In genomic region chr3:45064512-45065372, GRCh38 we compare ENCODE assay signal across 10 cellular contexts. TPM values are rescaled to one million over a fixed set of nuclear protein-coding genes. Genes with fewer than 3 reads are reported as not detected.
A peak's percentile ranks its signal among the peaks of the same experiment; 100 is the strongest.
DNase-seq lines count a peak whose midpoint lies in the region; ATAC-seq and TF ChIP-seq lines count a peak whose summit lies in the region.
"Had no signal": no experiment of that assay in that cellular context is flagged by ENCODE, and none has a peak within 500 bp of the region (broad histone marks: within the 10 kb centered on the region; RNA-seq: fewer than 3 reads in every experiment).

No MANE protein-coding gene starts in this region.

- peak overlapping the region in 2 of 7 donors; percentile 25 to 76 for H3K27ac Mint-ChIP-seq in CD4-positive, alpha-beta memory T cell
- H3K27ac Mint-ChIP-seq: activated B cell treated with CpG ODN at 0.5 μM for 24 hours; stimulated activated naive B cell treated with anti-CD40 and anti-IgM and Interleukin-4, amounts not matched to agents 10 μg/mL and 1 μg/mL and 100 μg/mL, for 72 hours had no signal

- H3K4me2 ChIP-seq in mammary epithelial cell (ENCODE audit: insufficient read depth, low read depth, low read length) (no peak overlapping the region), osteoblast (ENCODE audit: insufficient read depth, low read length) (peak overlapping the region; percentile 82)

- H4K20me1 ChIP-seq in mammary epithelial cell (ENCODE audit: insufficient read depth, low read length) (no peaks in the 10 kb centered on the region), osteoblast (ENCODE audit: insufficient read depth, low read length) (no peaks in the 10 kb centered on the region)

- POLR2A ChIA-PET in CD4-positive, alpha-beta memory T cell (lab: Charles Lee; ENCODE audit: partially characterized antibody): no interaction called here

- peaks cover 15% of the 10 kb centered on the region for H3K4me1 ChIP-seq in CD4-positive, alpha-beta memory T cell (ENCODE audit: insufficient read depth, low read length)
- H3K4me1 ChIP-seq in mammary epithelial cell (ENCODE audit: insufficient read depth, low read length): peaks cover 13% of the 10 kb centered on the region
- H3K4me1 ChIP-seq in osteoblast (ENCODE audit: insufficient read depth, low read length): peaks cover 26% of the 10 kb centered on the region
- H3K4me1 ChIP-seq in stomach: peaks cover 0 to 30% (median 15%) of the 10 kb centered on the region in 4 donors

- TF ChIP-seq CTCF in mammary epithelial cell (conservative IDR thresholded peaks at IDR 0.05 in 1 of 2, IDR thresholded peaks at IDR 0.05 in 1 of 2; ENCODE audit: extremely low read depth in 1 of 2, insufficient read depth in 1 of 2, low read depth in 1 of 2, low read length in 2 of 2): no peak
- TF ChIP-seq CTCF in osteoblast (IDR thresholded peaks at IDR 0.05; ENCODE audit: extremely low read depth, low read depth, low read length): no peak
- TF ChIP-seq CTCF in stomach (IDR thresholded peaks at IDR 0.05): no peak

- no peaks in the 10 kb centered on the region for H3K9me3 Mint-ChIP-seq in CD4-positive, alpha-beta memory T cell
- H3K9me3 Mint-ChIP-seq: activated B cell treated with CpG ODN at 0.5 μM for 24 hours; stimulated activated naive B cell treated with anti-CD40 and anti-IgM and Interleukin-4, amounts not matched to agents 10 μg/mL and 1 μg/mL and 100 μg/mL, for 72 hours had no signal

- no peak for TF ChIP-seq POLR2A in stomach (IDR thresholded peaks at IDR 0.05)

- in situ Hi-C loops in mammary epithelial cell (cut with MboI; ENCODE audit: low sequenced_read_pairs in 2 of 2): no loop called here

- H3K9ac ChIP-seq in mammary epithelial cell (ENCODE audit: insufficient read depth, low read length): no peak overlapping the region

- H3K9me3 ChIP-seq in CD4-positive, alpha-beta memory T cell (ENCODE audit: control insufficient read depth in 1 of 2, low read length in 2 of 2): no peaks in the 10 kb centered on the region
- no peaks in the 10 kb centered on the region for H3K9me3 ChIP-seq in mammary epithelial cell (replicated peaks; ENCODE audit: insufficient read depth, low read length)
- H3K9me3 ChIP-seq in osteoblast (ENCODE audit: low read depth, low read length): no peaks in the 10 kb centered on the region
- no peaks in the 10 kb centered on the region for H3K9me3 ChIP-seq in stomach

- DNase-seq in CD4-positive, alpha-beta memory T cell: no peak
- peak; percentile 41 to 90 for DNase-seq in SW 1271 (lab: John Stamatoyannopoulos, UW)
- DNase-seq in mammary epithelial cell: peak; percentile 77
- no peak for DNase-seq in osteoblast (ENCODE audit: insufficient read length, low spot score, missing footprints)
- no peak for DNase-seq in NCI-H1092 (lab: John Stamatoyannopoulos, UW)
- no peak for DNase-seq in stomach
- no peak for DNase-seq in GM19240 (ENCODE audit: insufficient read length, low spot score)
- DNase-seq: activated B cell treated with CpG ODN at 0.5 μM for 24 hours; stimulated activated naive B cell treated with anti-CD40 and anti-IgM and Interleukin-4, amounts not matched to agents 10 μg/mL and 1 μg/mL and 100 μg/mL, for 72 hours had no signal

- no peaks in the 10 kb centered on the region for H3K27me3 ChIP-seq in CD4-positive, alpha-beta memory T cell (ENCODE audit: insufficient read depth, low read length)
- no peaks in the 10 kb centered on the region for H3K27me3 ChIP-seq in mammary epithelial cell (ENCODE audit: insufficient read depth, low read length)
- no peaks in the 10 kb centered on the region for H3K27me3 ChIP-seq in osteoblast (ENCODE audit: insufficient read depth, low read length)
- H3K27me3 ChIP-seq in stomach: no peaks in the 10 kb centered on the region

- CTCF ChIA-PET in CD4-positive, alpha-beta memory T cell (lab: Charles Lee; ENCODE audit: partially characterized antibody): no interaction called here
- CTCF ChIA-PET in mammary epithelial cell (lab: Charles Lee; ENCODE audit: low non-redundant PET): no interaction called here

- H3K79me2 ChIP-seq in mammary epithelial cell (ENCODE audit: insufficient read depth, low read length) (no peaks in the 10 kb centered on the region), osteoblast (ENCODE audit: insufficient read depth, low read length) (no peaks in the 10 kb centered on the region)

- peaks cover 1 to 2% of the 10 kb centered on the region in 2 donors for H3K27me3 Mint-ChIP-seq in CD4-positive, alpha-beta memory T cell

- peaks cover 11 to 18% (median 16%) of the 10 kb centered on the region in 4 donors for H3K4me1 Mint-ChIP-seq in CD4-positive, alpha-beta memory T cell

- no peak overlapping the region for H3K27ac ChIP-seq in CD4-positive, alpha-beta memory T cell (ENCODE audit: low read depth, low read length)
- H3K27ac ChIP-seq in mammary epithelial cell (ENCODE audit: insufficient read depth, low read depth, low read length) (no peak overlapping the region), osteoblast (ENCODE audit: low read depth, low read length) (peak overlapping the region; percentile 91), stomach (peak overlapping the region in 2 of 5 donors; percentile 56 to 61)

- intact Hi-C loops in CD4-positive, alpha-beta memory T cell (cut with micrococcal nuclease): no loop called here
- intact Hi-C loops in mammary epithelial cell (cut with micrococcal nuclease) (no loop called here), stomach (cut with DNase I; ENCODE audit: low total_unique reads) (no loop called here)

- H3K4me3 Mint-ChIP-seq in CD4-positive, alpha-beta memory T cell: peak overlapping the region; percentile 33 to 89 (median 67)
- H3K4me3 Mint-ChIP-seq: activated B cell treated with CpG ODN at 0.5 μM for 24 hours had no signal

- no peaks in the 10 kb centered on the region for H3K36me3 Mint-ChIP-seq in CD4-positive, alpha-beta memory T cell
- H3K36me3 Mint-ChIP-seq: stimulated activated naive B cell treated with anti-CD40 and anti-IgM and Interleukin-4, amounts not matched to agents 10 μg/mL and 1 μg/mL and 100 μg/mL, for 72 hours had no signal

- dilution Hi-C loops in mammary epithelial cell (cut with HindIII; ENCODE audit: low sequenced_read_pairs): no loop called here

- ATAC-seq in GM21717 (IDR thresholded peaks at IDR 0.05; ENCODE audit: unreplicated experiment): no peak

- H3K36me3 ChIP-seq in CD4-positive, alpha-beta memory T cell (ENCODE audit: insufficient read depth, low read length): no peaks in the 10 kb centered on the region
- H3K36me3 ChIP-seq in mammary epithelial cell (ENCODE audit: insufficient read depth, low read length) (no peaks in the 10 kb centered on the region), osteoblast (ENCODE audit: insufficient read depth, low read length) (no peaks in the 10 kb centered on the region), stomach (no peaks in the 10 kb centered on the region)

- H2AFZ ChIP-seq in mammary epithelial cell (ENCODE audit: low read depth, low read length): no peak overlapping the region
- H2AFZ ChIP-seq in osteoblast (ENCODE audit: low read length): peak overlapping the region; percentile 69

- WGBS in mammary epithelial cell (ENCODE audit: low coverage, missing lambda C conversion rate): 65% methylated on average over 12 of the region's 12 CpGs
- 42 to 53% (median 44%) methylated on average over 12 of the region's 12 CpGs for WGBS in stomach, 5 donors

- TF ChIP-seq EP300 in stomach (IDR thresholded peaks at IDR 0.05): no peak

- no peak overlapping the region for H3K4me3 ChIP-seq in CD4-positive, alpha-beta memory T cell (ENCODE audit: low read length in 2 of 2)
- H3K4me3 ChIP-seq in mammary epithelial cell (replicated peaks in 1 of 3; ENCODE audit: insufficient read depth in 1 of 3, low read depth in 2 of 3, low read length in 3 of 3) (no peak overlapping the region), osteoblast (ENCODE audit: insufficient read depth, low read length) (peak overlapping the region; percentile 51), stomach (no peak overlapping the region)

- no TSS peak for BruUV-seq in mammary epithelial cell (replicated peaks; lab: Mats Ljungman, UMichigan)

RNA-seq across cellular contexts. Expression of gene CLEC3B, which starts 38.6 kb away (rescaled TPM):
- 1 to 10 TPM; 1.2 to 1.5 TPM for total RNA-seq in CD4-positive, alpha-beta memory T cell
- not detected for polyA plus RNA-seq in CD4-positive, alpha-beta memory T cell
- under 1 TPM in 1 of 2 donors, not detected in 1; 0.33 TPM for total RNA-seq in mammary epithelial cell
- polyA plus RNA-seq in mammary epithelial cell: 0.11 TPM
- polyA minus RNA-seq in mammary epithelial cell: not detected
- 48.9 and 52.5 TPM in 2 replicates for total RNA-seq in osteoblast
- total RNA-seq in stomach: 100 to 1,000 TPM in 1 of 5 donors, 10 to 100 TPM in 2, not detected in 2; 25.4 to 199 (median 73.6) TPM
- 10 to 100 TPM; 16.7 to 29.7 (median 24.0) TPM for polyA plus RNA-seq in stomach
- total RNA-seq: activated B cell treated with CpG ODN at 0.5 μM for 24 hours had no signal

Comparison
In these comparisons a context has a peak if more than half of its experiments do, and no peak if none do; other contexts are left out.
1. DNase-seq: peak in SW 1271 (2 of 2) and mammary epithelial cell (single experiment); none in CD4-positive, alpha-beta memory T cell (0 of 5), osteoblast (single experiment), NCI-H1092 (single experiment), stomach (single experiment) and GM19240 (single experiment).